Comparison of ENCODE assay signal across 26 cellular contexts in the genomic region with DNA sequence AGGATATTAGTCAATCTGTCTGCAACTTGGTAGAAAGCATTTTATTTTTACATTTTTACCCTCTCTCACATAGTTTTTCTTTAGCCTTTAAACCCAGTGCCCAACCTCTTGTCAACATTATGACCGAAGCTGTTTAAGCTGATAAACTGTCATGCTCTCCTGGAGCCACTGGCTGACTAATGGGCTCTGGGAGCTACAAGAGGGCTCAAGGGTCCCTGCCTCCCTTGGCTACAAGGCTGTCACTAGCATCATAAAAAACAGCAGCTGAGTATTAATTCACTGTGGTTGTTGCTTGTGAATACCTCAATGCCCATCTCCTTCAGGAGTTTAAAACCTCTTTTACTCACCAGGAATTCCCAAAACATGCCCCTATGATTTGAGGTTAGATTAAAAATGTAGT.
"Had no signal": no experiment of that assay in that cellular context is flagged by ENCODE, and none has a peak within 500 bp of the region (broad histone marks: within the 10 kb centered on the region; RNA-seq: fewer than 3 reads in every experiment).

No MANE protein-coding gene starts in this region.

- H3K27ac ChIP-seq: heart left ventricle, left ventricle myocardium inferior, neural progenitor cell, parathyroid adenoma, right atrium auricular region, spleen had no signal

- ATAC-seq: activated T-cell treated with anti-CD3 and anti-CD28 coated beads, Interleukin-2, amount 50 U/mL, for 72 hours; esophagus mucosa; heart left ventricle; natural killer cell had no signal

- H3K36me3 ChIP-seq: heart left ventricle, left ventricle myocardium inferior, neural progenitor cell, right atrium auricular region, spleen had no signal

- H3K9me3 ChIP-seq: heart left ventricle, left ventricle myocardium inferior, right atrium auricular region, spleen had no signal

- H3K4me1 ChIP-seq: heart left ventricle, left ventricle myocardium inferior, neural progenitor cell, parathyroid adenoma, right atrium auricular region, spleen had no signal

- H3K27me3 ChIP-seq: heart left ventricle, neural progenitor cell, right atrium auricular region, spleen had no signal

- H3K27ac Mint-ChIP-seq: activated naive CD8-positive, alpha-beta T cell; activated T-cell treated with anti-CD3 and anti-CD28 coated beads, Interleukin-2, amount 50 U/mL, for 72 hours; dendritic cell treated with granulocyte-macrophage colony-stimulating factor and Interleukin-4, amounts not matched to agents 40 ng/mL and 50 ng/mL, for 4 days; endodermal cell; natural killer cell; neural progenitor cell; T-helper 1 cell treated with Interleukin-12 subunit alpha and Interleukin-12 subunit beta and Interleukin-4 antibody, amounts not matched to agents 30 μg/mL and 1 μg/mL, for 36 hours had no signal

- H3K9me3 Mint-ChIP-seq: central memory CD8-positive, alpha-beta T cell; endodermal cell; neural progenitor cell; T-helper 1 cell treated with Interleukin-12 subunit alpha and Interleukin-12 subunit beta and Interleukin-4 antibody, amounts not matched to agents 30 μg/mL and 1 μg/mL, for 36 hours had no signal

- H3K4me1 Mint-ChIP-seq: central memory CD8-positive, alpha-beta T cell; natural killer cell; neural progenitor cell had no signal

- H3K36me3 Mint-ChIP-seq: activated naive CD8-positive, alpha-beta T cell; natural killer cell; neural progenitor cell had no signal

- H3K4me3 Mint-ChIP-seq: activated naive CD8-positive, alpha-beta T cell; activated T-cell treated with anti-CD3 and anti-CD28 coated beads, Interleukin-2, amount 50 U/mL, for 72 hours; central memory CD8-positive, alpha-beta T cell; dendritic cell treated with granulocyte-macrophage colony-stimulating factor and Interleukin-4, amounts not matched to agents 40 ng/mL and 50 ng/mL, for 4 days; endodermal cell; natural killer cell; neural progenitor cell; T-helper 1 cell treated with Interleukin-12 subunit alpha and Interleukin-12 subunit beta and Interleukin-4 antibody, amounts not matched to agents 30 μg/mL and 1 μg/mL, for 36 hours had no signal

- H3K27me3 Mint-ChIP-seq: central memory CD8-positive, alpha-beta T cell; dendritic cell treated with granulocyte-macrophage colony-stimulating factor and Interleukin-4, amounts not matched to agents 40 ng/mL and 50 ng/mL, for 4 days had no signal

- DNase-seq: activated CD4-positive, alpha-beta T cell treated with anti-CD3 and anti-CD28 coated beads for 1 hour; activated CD4-positive, alpha-beta T cell treated with anti-CD3 and anti-CD28 coated beads, Interleukin-2, amount 50 U/mL, for 4 hours; activated naive CD4-positive, alpha-beta T cell; activated T-cell treated with anti-CD3 and anti-CD28 coated beads for 4 hours; activated T-cell treated with anti-CD3 and anti-CD28 coated beads, Interleukin-2, amount 50 U/mL, for 72 hours; anterior cingulate cortex; endodermal cell; foreskin fibroblast; heart left ventricle; left ventricle myocardium inferior; mesendoderm; natural killer cell; occipital lobe; spleen; stimulated activated naive CD4-positive, alpha-beta T cell treated with Interleukin-2 at 50 U/mL for 16 hours; T-helper 9 cell; trophoblast cell had no signal

- H3K4me3 ChIP-seq: heart left ventricle, left ventricle myocardium inferior, lung, neural progenitor cell, right atrium auricular region, spleen had no signal
